12 cellular contexts compared by ENCODE assay signal in the genomic region with DNA sequence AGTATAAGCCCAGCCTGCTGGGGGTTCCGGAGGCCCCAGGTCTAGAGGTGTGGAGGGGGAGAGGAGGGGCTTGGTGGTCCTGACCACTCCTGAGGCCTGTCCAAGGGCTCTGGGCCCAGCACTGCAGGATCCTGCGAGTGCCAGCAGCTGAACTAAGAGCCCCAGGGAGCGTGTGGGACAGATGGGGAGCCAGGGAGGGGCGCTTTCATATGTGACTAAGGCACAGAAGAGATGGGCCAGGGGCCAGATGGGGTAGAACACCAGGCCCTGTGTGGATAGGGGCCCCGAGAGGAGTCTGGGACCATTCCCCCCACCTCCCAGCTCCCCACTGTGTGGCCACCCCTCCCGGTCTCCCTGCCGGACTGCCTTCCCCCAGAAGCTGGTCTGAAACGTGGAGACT. TPM values are rescaled to one million over a fixed set of nuclear protein-coding genes. Genes with fewer than 3 reads are reported as not detected.
DNase-seq lines count a peak whose midpoint lies in the region; ATAC-seq and TF ChIP-seq lines count a peak whose summit lies in the region.
"Had no signal": no experiment of that assay in that cellular context is flagged by ENCODE, and none has a peak within 500 bp of the region (broad histone marks: within the 10 kb centered on the region; RNA-seq: fewer than 3 reads in every experiment).

No MANE protein-coding gene starts in this region.

- H3K4me3 ChIP-seq in HUES6 (ENCODE audit: low read depth, low read length) (no peak overlapping the region), ascending aorta (no peak overlapping the region), foreskin fibroblast (ENCODE audit: low read depth in 1 of 2, low read length in 2 of 2) (no peak overlapping the region)
- H3K4me3 ChIP-seq: mucosa of descending colon had no signal

- peaks cover 4% of the 10 kb centered on the region for H3K36me3 Mint-ChIP-seq in activated T-helper 1 cell treated with anti-CD3 and anti-CD28 coated beads, Interleukin-12 subunit alpha, Interleukin-12 subunit beta, Interleukin-2, Interleukin-4 antibody, amounts not matched to agents 30 ng/mL and 10 ng/mL and 1 ng/mL, durations not matched to agents 14 hours and 24 hours and 36 hours (ENCODE audit: low read depth)
- H3K36me3 Mint-ChIP-seq in T-cell: peaks cover 9% of the 10 kb centered on the region

- H3K36me3 ChIP-seq in HUES6 (ENCODE audit: control insufficient read depth, insufficient read depth, low read length) (peaks cover 37% of the 10 kb centered on the region), ascending aorta (peaks cover 16 to 43% of the 10 kb centered on the region in 2 donors)

- H3K27ac Mint-ChIP-seq in activated T-helper 1 cell treated with anti-CD3 and anti-CD28 coated beads, Interleukin-12 subunit alpha, Interleukin-12 subunit beta, Interleukin-2, Interleukin-4 antibody, amounts not matched to agents 30 ng/mL and 10 ng/mL and 1 ng/mL, durations not matched to agents 14 hours and 24 hours and 36 hours: no peak overlapping the region
- peak overlapping the region in 1 of 2 donors; percentile 48 for H3K27ac Mint-ChIP-seq in T-cell

- intact Hi-C loops in ascending aorta (cut with DNase I): no loop called here
- intact Hi-C loops in activated T-helper 1 cell treated with anti-CD3 and anti-CD28 coated beads, Interleukin-12 subunit alpha, Interleukin-12 subunit beta, Interleukin-2, Interleukin-4 antibody, amounts not matched to agents 30 ng/mL and 10 ng/mL and 1 ng/mL, durations not matched to agents 14 hours and 24 hours and 36 hours (cut with micrococcal nuclease): no loop called here

- H3K27ac ChIP-seq in HUES6 (ENCODE audit: low read depth, low read length): peak overlapping the region; percentile 46; the same call in 1 of the 2 replicates
- peak overlapping the region; percentile 90 to 95 for H3K27ac ChIP-seq in ascending aorta
- peak overlapping the region; percentile 52 for H3K27ac ChIP-seq in layer of hippocampus (ENCODE audit: low read depth, low read length)
- peak overlapping the region; percentile 58 for H3K27ac ChIP-seq in substantia nigra (ENCODE audit: low read depth, low read length, poor library complexity, severe bottlenecking)

- POLR2A ChIA-PET in T-cell (lab: Charles Lee): no interaction called here

- H3K9me3 ChIP-seq in HUES6 (ENCODE audit: control insufficient read depth, insufficient read depth, low read depth, low read length) (no peaks in the 10 kb centered on the region), ascending aorta (no peaks in the 10 kb centered on the region)
- H3K9me3 ChIP-seq: mucosa of descending colon had no signal

- CTCF ChIA-PET in T-cell (lab: Charles Lee): no interaction called here

- TF ChIP-seq CTCF in ascending aorta (IDR thresholded peaks at IDR 0.05): no peak
- no peak for TF ChIP-seq CTCF in foreskin fibroblast (IDR thresholded peaks at IDR 0.05; ENCODE audit: low read depth, low read length)

- H3K27me3 ChIP-seq in HUES6 (ENCODE audit: control insufficient read depth, insufficient read depth, low read length): no peaks in the 10 kb centered on the region
- H3K27me3 ChIP-seq in ascending aorta: no peaks in the 10 kb centered on the region
- no peaks in the 10 kb centered on the region for H3K27me3 ChIP-seq in layer of hippocampus (ENCODE audit: control insufficient read depth, insufficient read depth, low read length)

- no peaks in the 10 kb centered on the region for H3K9me3 Mint-ChIP-seq in activated T-helper 1 cell treated with anti-CD3 and anti-CD28 coated beads, Interleukin-12 subunit alpha, Interleukin-12 subunit beta, Interleukin-2, Interleukin-4 antibody, amounts not matched to agents 30 ng/mL and 10 ng/mL and 1 ng/mL, durations not matched to agents 14 hours and 24 hours and 36 hours
- no peaks in the 10 kb centered on the region for H3K9me3 Mint-ChIP-seq in T-cell

- DNase-seq in ascending aorta (ENCODE audit: low spot score in 2 of 2): no peak
- peak in 1 of 49 donors; percentile 50 for DNase-seq in substantia nigra (lab: John Stamatoyannopoulos, UW)
- no peak for DNase-seq in activated T-helper 1 cell treated with anti-CD3 and anti-CD28 coated beads, Interleukin-12 subunit alpha, Interleukin-12 subunit beta, Interleukin-2, Interleukin-4 antibody, amounts not matched to agents 30 ng/mL and 10 ng/mL and 1 ng/mL, durations not matched to agents 14 hours and 24 hours and 36 hours (ENCODE audit: low spot score)
- DNase-seq in foreskin fibroblast: no peak
- no peak for DNase-seq in T-cell
- DNase-seq: foreskin melanocyte; mucosa of descending colon; NCI-H748 treated with DMSO at 0.1 percent for 48 hours; stimulated activated CD4-positive, alpha-beta T cell treated with anti-CD3 and anti-CD28 coated beads, Interleukin-2, amount 100 ng/mL, for 24 hours had no signal

- H3K4me3 Mint-ChIP-seq in activated T-helper 1 cell treated with anti-CD3 and anti-CD28 coated beads, Interleukin-12 subunit alpha, Interleukin-12 subunit beta, Interleukin-2, Interleukin-4 antibody, amounts not matched to agents 30 ng/mL and 10 ng/mL and 1 ng/mL, durations not matched to agents 14 hours and 24 hours and 36 hours: no peak overlapping the region
- H3K4me3 Mint-ChIP-seq in T-cell: no peak overlapping the region

- H3K4me1 ChIP-seq in HUES6 (ENCODE audit: control insufficient read depth, insufficient read depth, low read length) (peaks cover 33% of the 10 kb centered on the region), ascending aorta (peaks cover 19 to 30% of the 10 kb centered on the region in 2 donors)

- H3K9ac ChIP-seq in HUES6 (ENCODE audit: low read length): peak overlapping the region; percentile 17

- peaks cover 15% of the 10 kb centered on the region for H3K4me1 Mint-ChIP-seq in activated T-helper 1 cell treated with anti-CD3 and anti-CD28 coated beads, Interleukin-12 subunit alpha, Interleukin-12 subunit beta, Interleukin-2, Interleukin-4 antibody, amounts not matched to agents 30 ng/mL and 10 ng/mL and 1 ng/mL, durations not matched to agents 14 hours and 24 hours and 36 hours (ENCODE audit: low read depth)
- H3K4me1 Mint-ChIP-seq in T-cell: peaks cover 10 to 24% (median 18%) of the 10 kb centered on the region in 3 donors

- no peaks in the 10 kb centered on the region for H3K27me3 Mint-ChIP-seq in activated T-helper 1 cell treated with anti-CD3 and anti-CD28 coated beads, Interleukin-12 subunit alpha, Interleukin-12 subunit beta, Interleukin-2, Interleukin-4 antibody, amounts not matched to agents 30 ng/mL and 10 ng/mL and 1 ng/mL, durations not matched to agents 14 hours and 24 hours and 36 hours (ENCODE audit: insufficient read depth)
- H3K27me3 Mint-ChIP-seq in T-cell: no peaks in the 10 kb centered on the region

- no peak for ATAC-seq in GM18868 (IDR thresholded peaks at IDR 0.05; ENCODE audit: unreplicated experiment)
- no peak for ATAC-seq in T-cell (replicated peaks in 1 of 4)
- ATAC-seq: mucosa of descending colon had no signal

RNA-seq across cellular contexts. Expression of gene MAFF, which starts 18.4 kb away (rescaled TPM):
- total RNA-seq in ascending aorta: 183 TPM
- 12.3 and 12.5 TPM in 2 replicates for total RNA-seq in activated T-helper 1 cell treated with anti-CD3 and anti-CD28 coated beads, Interleukin-12 subunit alpha, Interleukin-12 subunit beta, Interleukin-2, Interleukin-4 antibody, amounts not matched to agents 30 ng/mL and 10 ng/mL and 1 ng/mL, durations not matched to agents 14 hours and 24 hours and 36 hours
- total RNA-seq in T-cell: 10 to 100 TPM in 2 of 5 donors, 1 to 10 TPM in 3; 6.5 to 49.9 (median 9.6) TPM

RNA-seq across cellular contexts. Expression of gene PLA2G6, which starts 38.5 kb away (rescaled TPM):
- total RNA-seq in ascending aorta (79.5 TPM), T-cell (100 to 1,000 TPM in 4 of 5 donors, 10 to 100 TPM in 1; 93.6 to 197 (median 162) TPM)
- total RNA-seq in activated T-helper 1 cell treated with anti-CD3 and anti-CD28 coated beads, Interleukin-12 subunit alpha, Interleukin-12 subunit beta, Interleukin-2, Interleukin-4 antibody, amounts not matched to agents 30 ng/mL and 10 ng/mL and 1 ng/mL, durations not matched to agents 14 hours and 24 hours and 36 hours: 34.8 and 34.9 TPM in 2 replicates

RNA-seq across cellular contexts. Expression of gene TMEM184B, which starts 52.6 kb away (rescaled TPM):
- 118 TPM for total RNA-seq in ascending aorta
- 36.6 and 39.1 TPM in 2 replicates for total RNA-seq in activated T-helper 1 cell treated with anti-CD3 and anti-CD28 coated beads, Interleukin-12 subunit alpha, Interleukin-12 subunit beta, Interleukin-2, Interleukin-4 antibody, amounts not matched to agents 30 ng/mL and 10 ng/mL and 1 ng/mL, durations not matched to agents 14 hours and 24 hours and 36 hours
- total RNA-seq in T-cell: 10 to 100 TPM; 30.8 to 41.3 (median 35.8) TPM
